In the genomic region with DNA sequence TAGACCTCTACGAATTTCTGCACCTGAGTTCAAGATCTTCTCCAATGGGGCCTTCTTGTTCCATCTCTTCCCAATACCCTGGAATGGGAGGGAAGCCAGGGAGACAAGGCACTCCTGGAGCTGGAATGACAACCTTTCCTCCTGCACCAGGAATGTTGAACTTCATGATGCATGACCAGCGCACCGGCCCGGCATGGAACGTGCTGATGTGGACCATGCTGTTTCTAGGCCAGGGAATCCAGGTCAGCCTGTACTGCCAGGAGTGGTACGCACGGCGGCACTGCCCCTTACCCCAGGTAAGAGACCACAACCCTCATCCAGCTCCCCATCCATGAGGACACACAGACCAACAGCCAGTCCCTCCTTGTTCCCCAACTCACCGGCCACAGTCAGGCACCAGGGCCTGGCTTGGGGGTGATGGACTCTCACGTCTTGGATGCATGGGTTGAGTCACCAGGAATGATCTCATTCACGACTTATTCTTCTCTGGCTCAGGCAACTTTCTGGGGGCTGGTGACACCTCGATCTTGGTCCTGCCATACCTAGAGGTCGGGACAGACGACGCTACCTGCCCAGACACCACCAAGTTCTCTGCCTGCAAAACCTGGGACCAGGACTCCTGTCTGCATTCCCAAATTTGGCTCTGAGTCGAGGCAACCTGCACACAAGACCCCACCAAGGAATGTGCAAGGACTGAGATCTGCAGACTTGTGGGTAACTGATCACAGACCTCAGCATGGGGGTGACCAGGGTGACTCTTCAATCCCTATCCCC, we compare ENCODE assay signal across 19 cellular contexts. TPM values are rescaled to one million over a fixed set of nuclear protein-coding genes. Genes with fewer than 3 reads are reported as not detected.
DNase-seq lines count a peak whose midpoint lies in the region; ATAC-seq and TF ChIP-seq lines count a peak whose summit lies in the region.
"Had no signal": no experiment of that assay in that cellular context is flagged by ENCODE, and none has a peak within 500 bp of the region (broad histone marks: within the 10 kb centered on the region; RNA-seq: fewer than 3 reads in every experiment).

No MANE protein-coding gene starts in this region.

- CTCF ChIA-PET in GM10248 (lab: Yijun Ruan, JAX), result interaction anchor here (1.0 to 1.4 kb wide), 2 partner anchors 22 to 25 kb away, joined by 3 read pairs; no protein-coding TSS in a partner anchor

- peaks cover 4% of the 10 kb centered on the region for H3K27me3 Mint-ChIP-seq in osteocyte (ENCODE audit: unreplicated experiment)

- no peak overlapping the region for H3K4me3 Mint-ChIP-seq in osteocyte (ENCODE audit: unreplicated experiment)
- H3K4me3 Mint-ChIP-seq: activated B cell treated with CpG ODN at 0.5 μM for 24 hours; activated naive CD4-positive, alpha-beta T cell treated with anti-CD3 and anti-CD28 coated beads, Interleukin-2, amount 50 U/mL, for 24 hours; natural killer cell treated with Interleukin-12 subunit alpha and Interleukin-12 subunit beta and Interleukin-15 and Interleukin-18, amount 100 ng/mL, for 72 hours had no signal

- no peak for ATAC-seq in GM21717 (IDR thresholded peaks at IDR 0.05; ENCODE audit: unreplicated experiment)
- no peak for ATAC-seq in HG03280 (IDR thresholded peaks at IDR 0.05; ENCODE audit: unreplicated experiment)

- H3K36me3 Mint-ChIP-seq in osteocyte (ENCODE audit: unreplicated experiment), result no peaks in the 10 kb centered on the region
- H3K36me3 Mint-ChIP-seq: activated naive CD4-positive, alpha-beta T cell treated with anti-CD3 and anti-CD28 coated beads, Interleukin-2, amount 50 U/mL, for 24 hours; natural killer cell treated with Interleukin-12 subunit alpha and Interleukin-12 subunit beta and Interleukin-15 and Interleukin-18, amount 100 ng/mL, for 72 hours had no signal

- no peak overlapping the region for H3K4me3 ChIP-seq in epithelial cell of esophagus (ENCODE audit: low read length)
- H3K4me3 ChIP-seq: HAP-1, right lobe of liver had no signal

- TF ChIP-seq CTCF in GM10248 (IDR thresholded peaks at IDR 0.05; ENCODE audit: control extremely low read depth, extremely low read depth, low read depth, missing control alignments), result no peak
- TF ChIP-seq CTCF in epithelial cell of esophagus (IDR thresholded peaks at IDR 0.05; ENCODE audit: insufficient read depth, low read depth, low read length, missing control alignments), result no peak
- no peak for TF ChIP-seq CTCF in osteocyte (IDR thresholded peaks at IDR 0.05)

- H3K4me1 Mint-ChIP-seq in osteocyte (ENCODE audit: unreplicated experiment), result peaks cover 10% of the 10 kb centered on the region
- H3K4me1 Mint-ChIP-seq: activated B cell treated with CpG ODN at 0.5 μM for 24 hours had no signal

- no peak overlapping the region for H3K27ac Mint-ChIP-seq in osteocyte (ENCODE audit: unreplicated experiment)
- H3K27ac Mint-ChIP-seq: activated B cell treated with CpG ODN at 0.5 μM for 24 hours; natural killer cell treated with Interleukin-12 subunit alpha and Interleukin-12 subunit beta and Interleukin-15 and Interleukin-18, amount 100 ng/mL, for 72 hours had no signal

- POLR2A ChIA-PET in GM10248 (lab: Yijun Ruan, JAX), result no interaction called here

- H3K9me3 Mint-ChIP-seq in osteocyte (ENCODE audit: unreplicated experiment), result no peaks in the 10 kb centered on the region
- H3K9me3 Mint-ChIP-seq: activated B cell treated with CpG ODN at 0.5 μM for 24 hours; activated naive CD4-positive, alpha-beta T cell treated with anti-CD3 and anti-CD28 coated beads, Interleukin-2, amount 50 U/mL, for 24 hours; natural killer cell treated with Interleukin-12 subunit alpha and Interleukin-12 subunit beta and Interleukin-15 and Interleukin-18, amount 100 ng/mL, for 72 hours had no signal

- DNase-seq in GM10248 (ENCODE audit: extremely low spot score) (peak; percentile 19), M059J (ENCODE audit: low read depth) (peak; percentile 67), epithelial cell of esophagus (ENCODE audit: low read depth) (peak; percentile 52), osteocyte (ENCODE audit: extremely low spot score, unreplicated experiment) (peak; percentile 68), activated T-cell treated with anti-CD3 and anti-CD28 coated beads for 4 hours (no peak), SHP77 (lab: John Stamatoyannopoulos, UW) (no peak)
- DNase-seq: activated B cell treated with CpG ODN at 0.5 μM for 24 hours; cerebellar nuclear complex; hippocampal formation; NCI-H1048; right lobe of liver; stimulated activated CD4-positive, alpha-beta T cell treated with anti-CD3 and anti-CD28 coated beads, Interleukin-4, amount 100 ng/mL, for 1 hour; SW 1271 had no signal

RNA-seq across cellular contexts. Expression of a gene that starts 20.5 kb away (rescaled TPM):
- total RNA-seq in M059J (2014; rRNA removed; shearing (Covaris generic)), result 0.22 TPM in 1 of 2 replicates, not detected in the other
- not detected in 2 replicates for total RNA-seq in osteocyte
- total RNA-seq: activated B cell treated with CpG ODN at 0.5 μM for 24 hours, urinary bladder had no signal

RNA-seq across cellular contexts. Expression of a gene that starts 26.3 kb away (rescaled TPM):
- total RNA-seq in M059J (2014; rRNA removed; shearing (Covaris generic)), result 318 and 394 TPM in 2 replicates
- 18.8 and 22.3 TPM in 2 replicates for total RNA-seq in osteocyte
- total RNA-seq: activated B cell treated with CpG ODN at 0.5 μM for 24 hours; natural killer cell treated with Interleukin-12 subunit alpha and Interleukin-12 subunit beta and Interleukin-15 and Interleukin-18, amount 100 ng/mL, for 72 hours had no signal

RNA-seq across cellular contexts. Expression of a gene that starts 44.6 kb away (rescaled TPM):
- total RNA-seq in M059J (2014; rRNA removed; shearing (Covaris generic)), result 11.2 and 15.4 TPM in 2 replicates
- 28.3 and 29.0 TPM in 2 replicates for total RNA-seq in osteocyte

RNA-seq across cellular contexts. Expression of a gene that starts 56.8 kb away (rescaled TPM):
- 9.5 and 11.7 TPM in 2 replicates for total RNA-seq in M059J (2014; rRNA removed; shearing (Covaris generic))
- total RNA-seq in osteocyte, result 39.6 and 55.4 TPM in 2 replicates

RNA-seq across cellular contexts. Expression of a gene that starts 57.0 kb away (rescaled TPM):
- total RNA-seq in M059J (2014; rRNA removed; shearing (Covaris generic)), result 0.89 and 2.6 TPM in 2 replicates
- 45.0 and 47.0 TPM in 2 replicates for total RNA-seq in osteocyte

Comparison
In these comparisons a context has a peak if more than half of its experiments do, and no peak if none do; other contexts are left out.
1. DNase-seq: peak in GM10248 (single experiment), M059J (single experiment), epithelial cell of esophagus (single experiment) and osteocyte (single experiment); none in activated T-cell treated with anti-CD3 and anti-CD28 coated beads for 4 hours (single experiment) and SHP77 (0 of 2).
2. RNA of a gene that starts 26.3 kb away (total RNA-seq): 318 to 394 TPM in M059J; 18.8 to 22.3 TPM in osteocyte; every median in the first group is over 10 times any median in the second.